ENCODE assay signal across 15 cellular contexts in genomic region chr17:17580662-17581470, GRCh38. TPM values are rescaled to one million over a fixed set of nuclear protein-coding genes. Genes with fewer than 3 reads are reported as not detected.
DNase-seq lines count a peak whose midpoint lies in the region; FAIRE-seq and TF ChIP-seq lines count a peak whose summit lies in the region.
"Had no signal": no experiment of that assay in that cellular context is flagged by ENCODE, and none has a peak within 500 bp of the region (broad histone marks: within the 10 kb centered on the region; RNA-seq: fewer than 3 reads in every experiment).

No MANE protein-coding gene starts in this region.

- H3K27me3 ChIP-seq in cardiac muscle cell = no peaks in the 10 kb centered on the region
- H3K27me3 ChIP-seq in testis = no peaks in the 10 kb centered on the region
- H3K27me3 ChIP-seq: upper lobe of right lung had no signal

- TF ChIP-seq POLR2A in testis (IDR thresholded peaks at IDR 0.05) = no peak

- H3K4me1 ChIP-seq in cardiac muscle cell (ENCODE audit: low read depth) (peaks cover 51% of the 10 kb centered on the region), kidney (ENCODE audit: control insufficient read depth in 1 of 2, insufficient read depth in 1 of 2, low read depth in 1 of 2, low read length in 2 of 2) (peaks cover 7 to 24% of the 10 kb centered on the region in 2 donors), testis (peaks cover 29% of the 10 kb centered on the region)

- no peaks in the 10 kb centered on the region for H3K9me3 Mint-ChIP-seq in activated naive CD4-positive, alpha-beta T cell treated with anti-CD3 and anti-CD28 coated beads, Interleukin-2, amount 10 ng/mL, durations not matched to agents 7 days and 5 days
- H3K9me3 Mint-ChIP-seq: memory B cell had no signal

- H3K27me3 Mint-ChIP-seq in activated naive CD4-positive, alpha-beta T cell treated with anti-CD3 and anti-CD28 coated beads, Interleukin-2, amount 10 ng/mL, durations not matched to agents 7 days and 5 days = no peaks in the 10 kb centered on the region
- H3K27me3 Mint-ChIP-seq: memory B cell had no signal

- H3K36me3 Mint-ChIP-seq in activated naive CD4-positive, alpha-beta T cell treated with anti-CD3 and anti-CD28 coated beads, Interleukin-2, amount 10 ng/mL, durations not matched to agents 7 days and 5 days = no peaks in the 10 kb centered on the region

- no peaks in the 10 kb centered on the region for H3K9me3 ChIP-seq in cardiac muscle cell (ENCODE audit: low read depth)
- no peaks in the 10 kb centered on the region for H3K9me3 ChIP-seq in kidney (ENCODE audit: control insufficient read depth in 1 of 2, low read length in 2 of 2)
- H3K9me3 ChIP-seq in testis = no peaks in the 10 kb centered on the region
- H3K9me3 ChIP-seq: upper lobe of right lung had no signal

- TF ChIP-seq CTCF in cardiac muscle cell (IDR thresholded peaks at IDR 0.05; ENCODE audit: low read depth, low read length) (no peak), kidney (IDR thresholded peaks at IDR 0.05; ENCODE audit: borderline replicate concordance, extremely low read depth, insufficient read depth) (no peak), testis (IDR thresholded peaks at IDR 0.05) (no peak)

- CTCF ChIA-PET in activated naive CD4-positive, alpha-beta T cell treated with anti-CD3 and anti-CD28 coated beads, Interleukin-2, amount 10 ng/mL, durations not matched to agents 7 days and 5 days (lab: Charles Lee) = no interaction called here

- no peak overlapping the region for H3K4me3 ChIP-seq in cardiac muscle cell
- no peak overlapping the region for H3K4me3 ChIP-seq in kidney (ENCODE audit: low read length in 2 of 2)
- H3K4me3 ChIP-seq in testis = no peak overlapping the region
- H3K4me3 ChIP-seq: upper lobe of right lung had no signal

- no peak overlapping the region for H3K27ac Mint-ChIP-seq in activated naive CD4-positive, alpha-beta T cell treated with anti-CD3 and anti-CD28 coated beads, Interleukin-2, amount 10 ng/mL, durations not matched to agents 7 days and 5 days
- H3K27ac Mint-ChIP-seq: memory B cell had no signal

- H3K36me3 ChIP-seq in cardiac muscle cell (no peaks in the 10 kb centered on the region), kidney (ENCODE audit: control insufficient read depth in 1 of 2, insufficient read depth in 2 of 2, low read length in 2 of 2) (peaks cover 0 to 2% of the 10 kb centered on the region in 2 donors), testis (ENCODE audit: low read depth, missing control alignments) (no peaks in the 10 kb centered on the region)
- H3K36me3 ChIP-seq: upper lobe of right lung had no signal

- no peak for FAIRE-seq in kidney (lab: Jason Lieb, UNC)
- FAIRE-seq: D721Med had no signal

- no peaks in the 10 kb centered on the region for H3K4me1 Mint-ChIP-seq in activated naive CD4-positive, alpha-beta T cell treated with anti-CD3 and anti-CD28 coated beads, Interleukin-2, amount 10 ng/mL, durations not matched to agents 7 days and 5 days
- H3K4me1 Mint-ChIP-seq: memory B cell had no signal

- 69 to 73% methylated on average over 8 of the region's 8 CpGs for WGBS in testis, 2 donors

- H3K27ac ChIP-seq in cardiac muscle cell (peak overlapping the region; percentile 96), kidney (ENCODE audit: low read depth in 2 of 2, low read length in 2 of 2) (peak overlapping the region; percentile 82 to 95), testis (peak overlapping the region; percentile 37 to 68)
- H3K27ac ChIP-seq: upper lobe of right lung had no signal

- intact Hi-C loops in cardiac septum (cut with DNase I) (no loop called here), kidney (cut with DNase I) (no loop called here), testis (cut with DNase I; ENCODE audit: low total_unique reads) (no loop called here)

- DNase-seq in cardiac muscle cell (ENCODE audit: low read depth in 1 of 2, low spot score in 1 of 2) (peak; percentile 58), cardiac septum (ENCODE audit: low spot score) (no peak), T1000 (lab: John Stamatoyannopoulos, UW) (peak; percentile 51), kidney (no peak), testis (no peak), GM19238 (ENCODE audit: insufficient read length, low spot score) (no peak), epidermal melanocyte (ENCODE audit: insufficient read length, low spot score) (no peak)
- no peak for DNase-seq in activated naive CD4-positive, alpha-beta T cell treated with anti-CD3 and anti-CD28 coated beads, Interleukin-2, amount 10 ng/mL, durations not matched to agents 7 days and 5 days
- DNase-seq: activated naive CD4-positive, alpha-beta T cell treated with Interleukin-2 at 50 U/mL for 16 hours; NCI-H146; NCI-H69; SIG-M5; upper lobe of right lung had no signal

- H3K9ac ChIP-seq in kidney (ENCODE audit: low read length in 2 of 2) = peak overlapping the region in 1 of 2 donors; percentile 30

- H3K4me3 Mint-ChIP-seq in activated naive CD4-positive, alpha-beta T cell treated with anti-CD3 and anti-CD28 coated beads, Interleukin-2, amount 10 ng/mL, durations not matched to agents 7 days and 5 days = no peak overlapping the region
- H3K4me3 Mint-ChIP-seq: memory B cell had no signal

RNA-seq across cellular contexts. Expression of gene PEMT, which starts 10.6 kb away (rescaled TPM):
- total RNA-seq in cardiac muscle cell (126 and 196 TPM in 2 replicates), cardiac septum (16.8 TPM), kidney (36.8 TPM), testis (100 to 1,000 TPM in 1 of 2 donors, 10 to 100 TPM in 1; 83.1 to 120 TPM)
- polyA plus RNA-seq in cardiac muscle cell (135 and 141 TPM in 2 replicates), kidney (ENCODE audit: insufficient read depth, low read depth, low replicate concordance) (52.1 TPM), testis (ENCODE audit: insufficient read depth, low read depth, low replicate concordance) (66.0 TPM)

Comparison
In these comparisons a context has a peak if more than half of its experiments do, and no peak if none do; other contexts are left out.
1. DNase-seq: peak in cardiac muscle cell (2 of 2) and T1000 (single experiment); none in cardiac septum (single experiment), kidney (single experiment), testis (single experiment), GM19238 (single experiment), activated naive CD4-positive, alpha-beta T cell treated with anti-CD3 and anti-CD28 coated beads, Interleukin-2, amount 10 ng/mL, durations not matched to agents 7 days and 5 days (single experiment) and epidermal melanocyte (single experiment).
2. Peak in every context shown above with its lines, with median percentiles within 50 percentile points of each other: H3K27ac ChIP-seq.